8 cellular contexts compared by ENCODE assay signal in genomic region chr13:42990991-42991891, GRCh38. TPM values are rescaled to one million over a fixed set of nuclear protein-coding genes. Genes with fewer than 3 reads are reported as not detected.
A peak's percentile ranks its signal among the peaks of the same experiment; 100 is the strongest.
DNase-seq lines count a peak whose midpoint lies in the region; ATAC-seq and TF ChIP-seq lines count a peak whose summit lies in the region.

No MANE protein-coding gene starts in this region.

- 95% methylated on average over 17 of the region's 17 CpGs for WGBS in mesenchymal stem cell

- H2BK120ac ChIP-seq in mesenchymal stem cell (ENCODE audit: low read depth, low read length): peak overlapping the region; percentile 56

- peak overlapping the region; percentile 25 for H2BK5ac ChIP-seq in mesenchymal stem cell (ENCODE audit: low read depth, low read length, poor library complexity, severe bottlenecking)

- H2AFZ ChIP-seq in mesenchymal stem cell (ENCODE audit: low read depth, low read length): peak overlapping the region; percentile 93

- in situ Hi-C loops in brain microvascular endothelial cell (cut with HindIII; ENCODE audit: low pct_ligation_motif_present, low sequenced_read_pairs): no loop called here

- peak overlapping the region; percentile 93 for H3K9ac ChIP-seq in mesenchymal stem cell (ENCODE audit: low read length)

- no peak for TF ChIP-seq CTCF in cardiac muscle cell (IDR thresholded peaks at IDR 0.05; ENCODE audit: low read depth, low read length)
- no peak for TF ChIP-seq CTCF in brain microvascular endothelial cell (IDR thresholded peaks at IDR 0.05; ENCODE audit: low read depth, low read length, missing control alignments)
- no peak for TF ChIP-seq CTCF in upper lobe of right lung (IDR thresholded peaks at IDR 0.05)

- peak overlapping the region; percentile 70 for H3K4me2 ChIP-seq in mesenchymal stem cell (ENCODE audit: low read length, poor library complexity, severe bottlenecking)

- intact Hi-C loops in left ventricle myocardium superior (cut with micrococcal nuclease): no loop called here
- intact Hi-C loops in upper lobe of right lung (cut with DNase I): no loop called here

- H3K79me1 ChIP-seq in mesenchymal stem cell (replicated peaks; ENCODE audit: low read length, poor library complexity, severe bottlenecking): no peaks in the 10 kb centered on the region

- H3K4ac ChIP-seq in mesenchymal stem cell (ENCODE audit: low read depth in 1 of 2, low read length in 2 of 2): peak overlapping the region in 1 of 2 experiments; percentile 91

- peak overlapping the region in 1 of 2 experiments; percentile 85 for H3K18ac ChIP-seq in mesenchymal stem cell (ENCODE audit: low read depth in 1 of 2, low read length in 2 of 2)

- H2BK12ac ChIP-seq in mesenchymal stem cell (ENCODE audit: low read length in 2 of 2): peak overlapping the region in 1 of 2 experiments; percentile 11

- no peak overlapping the region for H3K4me3 ChIP-seq in cardiac muscle cell
- H3K4me3 ChIP-seq in brain microvascular endothelial cell (ENCODE audit: low read depth, low read length): peak overlapping the region; percentile 64
- peak overlapping the region; percentile 45 to 88 for H3K4me3 ChIP-seq in mesenchymal stem cell (ENCODE audit: insufficient read depth in 1 of 2, low read depth in 1 of 2, low read length in 2 of 2)
- H3K4me3 ChIP-seq in upper lobe of right lung: peak overlapping the region; percentile 64

- H4K91ac ChIP-seq in mesenchymal stem cell (ENCODE audit: low read length): no peak overlapping the region

- H3K27ac ChIP-seq in cardiac muscle cell (peak overlapping the region; percentile 88), brain microvascular endothelial cell (peak overlapping the region; percentile 86), mesenchymal stem cell (ENCODE audit: low read length, poor library complexity, severe bottlenecking) (peak overlapping the region; percentile 76), upper lobe of right lung (peak overlapping the region; percentile 88)

- ATAC-seq in left ventricle myocardium superior (no peak), upper lobe of right lung (no peak), GM18907 (IDR thresholded peaks at IDR 0.05; ENCODE audit: unreplicated experiment) (no peak)

- DNase-seq in cardiac muscle cell (ENCODE audit: low read depth in 1 of 2, low spot score in 1 of 2) (no peak), left ventricle myocardium superior (no peak), brain microvascular endothelial cell (no peak), mesenchymal stem cell (no peak), upper lobe of right lung (no peak), NCI-H345 treated with DMSO at 0.1 percent for 48 hours (lab: John Stamatoyannopoulos, UW; ENCODE audit: unreplicated experiment) (no peak), NCI-H774 (lab: John Stamatoyannopoulos, UW) (no peak)

- H3K27me3 ChIP-seq in cardiac muscle cell (no peaks in the 10 kb centered on the region), brain microvascular endothelial cell (replicated peaks) (no peaks in the 10 kb centered on the region), mesenchymal stem cell (ENCODE audit: control insufficient read depth in 1 of 2, insufficient read depth in 1 of 2, low read length in 2 of 2) (no peaks in the 10 kb centered on the region), upper lobe of right lung (no peaks in the 10 kb centered on the region)

- H2AK5ac ChIP-seq in mesenchymal stem cell (ENCODE audit: low read length, severe bottlenecking): no peak overlapping the region

- H3K9me3 ChIP-seq in cardiac muscle cell (ENCODE audit: low read depth) (no peaks in the 10 kb centered on the region), mesenchymal stem cell (ENCODE audit: control insufficient read depth, low read length) (no peaks in the 10 kb centered on the region), upper lobe of right lung (no peaks in the 10 kb centered on the region)

- H3K4me1 ChIP-seq in cardiac muscle cell (ENCODE audit: low read depth) (peaks cover 33% of the 10 kb centered on the region), mesenchymal stem cell (ENCODE audit: control insufficient read depth, insufficient read depth, low read depth, low read length) (peaks cover 5% of the 10 kb centered on the region), upper lobe of right lung (peaks cover 9% of the 10 kb centered on the region)

- no peak overlapping the region for H3K14ac ChIP-seq in mesenchymal stem cell (ENCODE audit: low read length in 2 of 2)

- H3K36me3 ChIP-seq in cardiac muscle cell: no peaks in the 10 kb centered on the region
- no peaks in the 10 kb centered on the region for H3K36me3 ChIP-seq in brain microvascular endothelial cell (replicated peaks)
- no peaks in the 10 kb centered on the region for H3K36me3 ChIP-seq in mesenchymal stem cell (ENCODE audit: control insufficient read depth in 1 of 2, insufficient read depth in 2 of 2, low read depth in 1 of 2, low read length in 2 of 2)
- no peaks in the 10 kb centered on the region for H3K36me3 ChIP-seq in upper lobe of right lung

- peak overlapping the region; percentile 82 for H2BK15ac ChIP-seq in mesenchymal stem cell (ENCODE audit: low read depth, poor library complexity, severe bottlenecking)

- H3K23ac ChIP-seq in mesenchymal stem cell (ENCODE audit: low read length in 2 of 2): no peak overlapping the region

- H4K8ac ChIP-seq in mesenchymal stem cell (ENCODE audit: low read length): no peak overlapping the region

RNA-seq across cellular contexts. Expression of gene EPSTI1, which starts 0.8 kb away (rescaled TPM):
- total RNA-seq in cardiac muscle cell (8.3 and 11.8 TPM in 2 replicates), left ventricle myocardium superior (3.0 TPM), upper lobe of right lung (24.7 TPM)
- polyA plus RNA-seq in cardiac muscle cell: 11.1 and 11.9 TPM in 2 replicates
- polyA plus RNA-seq in mesenchymal stem cell (2013, experiment 1 of 2): 9.4 TPM
- polyA plus RNA-seq in mesenchymal stem cell (2013, experiment 2 of 2): 9.6 TPM

RNA-seq across cellular contexts. Expression of gene DNAJC15, which starts 32.1 kb away (rescaled TPM):
- total RNA-seq in cardiac muscle cell: 0.88 and 1.0 TPM in 2 replicates
- 3.9 and 5.2 TPM in 2 replicates for polyA plus RNA-seq in cardiac muscle cell
- 26.6 TPM for total RNA-seq in left ventricle myocardium superior
- 0.14 TPM for polyA plus RNA-seq in mesenchymal stem cell (2013, experiment 1 of 2)
- 0.11 TPM for polyA plus RNA-seq in mesenchymal stem cell (2013, experiment 2 of 2)
- total RNA-seq in upper lobe of right lung: 15.1 TPM
